Comparison of ENCODE assay signal across 25 cellular contexts in the genomic region with DNA sequence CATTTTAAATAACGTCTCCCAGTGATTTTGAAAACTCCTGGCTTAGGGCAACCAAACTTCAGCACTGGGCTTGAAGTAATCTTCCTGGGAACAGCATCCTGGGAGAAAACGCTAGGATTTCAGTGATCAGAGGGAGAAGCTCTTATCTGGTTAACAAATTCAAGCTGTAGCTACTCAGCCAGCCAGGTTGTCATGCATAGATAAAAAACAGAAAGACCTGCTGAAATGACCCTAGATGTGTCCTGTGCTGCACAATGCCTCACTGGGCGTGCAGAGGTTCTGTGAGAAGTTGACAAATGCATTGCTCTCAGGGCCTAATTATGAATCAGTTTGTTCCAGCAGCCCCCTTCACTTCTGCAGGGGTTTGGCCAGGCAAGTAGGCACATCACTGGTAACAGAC.
"Had no signal": no experiment of that assay in that cellular context is flagged by ENCODE, and none has a peak within 500 bp of the region (broad histone marks: within the 10 kb centered on the region; RNA-seq: fewer than 3 reads in every experiment).

No MANE protein-coding gene starts in this region.

- H3K9me3 ChIP-seq: gastroesophageal sphincter, left lung, lower lobe of right lung, mucosa of descending colon had no signal

- H3K27ac Mint-ChIP-seq: mesothelial cell of epicardium, naive B cell had no signal

- H3K4me1 Mint-ChIP-seq: mesothelial cell of epicardium, naive B cell had no signal

- H3K27me3 ChIP-seq: dorsolateral prefrontal cortex, esophagus muscularis mucosa, gastroesophageal sphincter, left lung had no signal

- H3K36me3 Mint-ChIP-seq: mesothelial cell of epicardium had no signal

- H3K4me3 ChIP-seq: coronary artery, dorsolateral prefrontal cortex, esophagus muscularis mucosa, gastroesophageal sphincter, heart right ventricle, left lung, lower lobe of right lung, mucosa of descending colon had no signal

- ATAC-seq: foreskin keratinocyte, gastroesophageal sphincter, heart right ventricle, left cardiac atrium, left lung, left ventricle myocardium superior, lower lobe of right lung, mucosa of descending colon had no signal

- H3K4me1 ChIP-seq: esophagus muscularis mucosa, foreskin keratinocyte, gastroesophageal sphincter, heart right ventricle, left lung, lower lobe of right lung had no signal

- DNase-seq: dermis blood vessel endothelial cell; dorsolateral prefrontal cortex; effector CD4-positive, alpha-beta T cell; effector memory CD4-positive, alpha-beta T cell; foreskin keratinocyte; glutamatergic neuron; head of caudate nucleus; heart right ventricle; hippocampal formation; left cardiac atrium; left lung; left ventricle myocardium superior; lower lobe of right lung; mesenchymal stem cell; mucosa of descending colon; naive B cell had no signal

- FAIRE-seq: colon, endothelial cell of umbilical vein, frontal cortex, islet of Langerhans, keratinocyte had no signal

- H3K36me3 ChIP-seq: esophagus muscularis mucosa, gastroesophageal sphincter, heart right ventricle, left lung, lower lobe of right lung had no signal

- H3K4me3 Mint-ChIP-seq: mesothelial cell of epicardium, naive B cell had no signal

- H3K27ac ChIP-seq: coronary artery, dorsolateral prefrontal cortex, esophagus muscularis mucosa, foreskin keratinocyte, gastroesophageal sphincter, heart right ventricle, left lung, lower lobe of right lung had no signal
